9 cellular contexts compared by ENCODE assay signal in genomic region chr19:12840091-12841079, GRCh38. TPM values are rescaled to one million over a fixed set of nuclear protein-coding genes. Genes with fewer than 3 reads are reported as not detected.
A peak's percentile ranks its signal among the peaks of the same experiment; 100 is the strongest.
DNase-seq lines count a peak whose midpoint lies in the region; ATAC-seq and TF ChIP-seq lines count a peak whose summit lies in the region.
"Had no signal": no experiment of that assay in that cellular context is flagged by ENCODE, and none has a peak within 500 bp of the region (broad histone marks: within the 10 kb centered on the region; RNA-seq: fewer than 3 reads in every experiment).

No MANE protein-coding gene starts in this region.

- H3K27me3 ChIP-seq in CD4-positive, alpha-beta T cell (ENCODE audit: control insufficient read depth, insufficient read depth, low read length), result peaks cover 87% of the 10 kb centered on the region

- CTCF ChIA-PET in CD4-positive, alpha-beta T cell (lab: Charles Lee), result no interaction called here
- CTCF ChIA-PET in HEK293T (lab: Yijun Ruan, JAX), result no interaction called here

- peak overlapping the region; percentile 13 for H3K4me3 Mint-ChIP-seq in CD4-positive, alpha-beta T cell
- peak overlapping the region; percentile 41 for H3K4me3 Mint-ChIP-seq in dendritic cell treated with granulocyte-macrophage colony-stimulating factor and Interleukin-4, amounts not matched to agents 40 ng/mL and 50 ng/mL, for 4 days
- H3K4me3 Mint-ChIP-seq in memory B cell, result no peak overlapping the region

- H3K27me3 Mint-ChIP-seq in CD4-positive, alpha-beta T cell, result peaks cover 82% of the 10 kb centered on the region
- peaks cover 82% of the 10 kb centered on the region for H3K27me3 Mint-ChIP-seq in dendritic cell treated with granulocyte-macrophage colony-stimulating factor and Interleukin-4, amounts not matched to agents 40 ng/mL and 50 ng/mL, for 4 days
- H3K27me3 Mint-ChIP-seq in memory B cell, result peaks cover 47% of the 10 kb centered on the region

- H3K9me3 Mint-ChIP-seq in CD4-positive, alpha-beta T cell, result no peaks in the 10 kb centered on the region
- no peaks in the 10 kb centered on the region for H3K9me3 Mint-ChIP-seq in dendritic cell treated with granulocyte-macrophage colony-stimulating factor and Interleukin-4, amounts not matched to agents 40 ng/mL and 50 ng/mL, for 4 days
- no peaks in the 10 kb centered on the region for H3K9me3 Mint-ChIP-seq in memory B cell

- intact Hi-C loops in CD4-positive, alpha-beta T cell (cut with DNase I, micrococcal nuclease), result no loop called here
- intact Hi-C loops in dendritic cell treated with granulocyte-macrophage colony-stimulating factor and Interleukin-4, amounts not matched to agents 40 ng/mL and 50 ng/mL, for 4 days (cut with micrococcal nuclease), result no loop called here

- peaks cover 37% of the 10 kb centered on the region for H3K4me1 Mint-ChIP-seq in CD4-positive, alpha-beta T cell (ENCODE audit: low read depth)
- H3K4me1 Mint-ChIP-seq in dendritic cell treated with granulocyte-macrophage colony-stimulating factor and Interleukin-4, amounts not matched to agents 40 ng/mL and 50 ng/mL, for 4 days (ENCODE audit: low read depth), result peaks cover 38% of the 10 kb centered on the region
- peaks cover 18% of the 10 kb centered on the region for H3K4me1 Mint-ChIP-seq in memory B cell

- POLR2A ChIA-PET in CD4-positive, alpha-beta T cell (lab: Charles Lee), result no interaction called here
- POLR2A ChIA-PET in HEK293T (lab: Yijun Ruan, JAX), result no interaction called here

- no peak for TF ChIP-seq CTCF in CD4-positive, alpha-beta T cell (IDR thresholded peaks at IDR 0.05)

- H3K27ac Mint-ChIP-seq in CD4-positive, alpha-beta T cell, result no peak overlapping the region
- H3K27ac Mint-ChIP-seq in dendritic cell treated with granulocyte-macrophage colony-stimulating factor and Interleukin-4, amounts not matched to agents 40 ng/mL and 50 ng/mL, for 4 days, result no peak overlapping the region
- H3K27ac Mint-ChIP-seq in memory B cell, result no peak overlapping the region

- no peak overlapping the region for H3K27ac ChIP-seq in CD4-positive, alpha-beta T cell (ENCODE audit: low read depth, low read length)
- H3K27ac ChIP-seq: skin epidermis had no signal

- no peaks in the 10 kb centered on the region for H3K36me3 Mint-ChIP-seq in CD4-positive, alpha-beta T cell (ENCODE audit: low read depth)
- H3K36me3 Mint-ChIP-seq in dendritic cell treated with granulocyte-macrophage colony-stimulating factor and Interleukin-4, amounts not matched to agents 40 ng/mL and 50 ng/mL, for 4 days (ENCODE audit: low read depth), result no peaks in the 10 kb centered on the region
- H3K36me3 Mint-ChIP-seq in memory B cell, result peaks cover 3% of the 10 kb centered on the region

- H3K9me3 ChIP-seq in CD4-positive, alpha-beta T cell (ENCODE audit: control insufficient read depth, low read length), result no peaks in the 10 kb centered on the region

- peak; percentile 35 for ATAC-seq in CD4-positive, alpha-beta T cell (ENCODE audit: poor library complexity)
- ATAC-seq in SK-N-SH treated with all-trans-retinoic acid at 6 μM for 48 hours (peak; percentile 58), memory B cell (ENCODE audit: low read depth) (peak; percentile 10), GM19397 (IDR thresholded peaks at IDR 0.05; ENCODE audit: unreplicated experiment) (no peak), HG03460 (IDR thresholded peaks at IDR 0.05; ENCODE audit: unreplicated experiment) (no peak), HG02840 (IDR thresholded peaks at IDR 0.05; ENCODE audit: low FRiP score, unreplicated experiment) (no peak)

- DNase-seq in CD4-positive, alpha-beta T cell, result peak in 2 of 10 experiments; percentile 14 to 22
- DNase-seq in HEK293T (ENCODE audit: extremely low spot score) (peak; percentile 95), memory B cell (ENCODE audit: low spot score in 2 of 2) (peak in 1 of 2 donors; percentile 39)

TF ChIP-seq in HEK293T, 16 proteins besides CTCF, POLR2A, EP300 and RAD21:
- TF ChIP-seq FOXM1 (IDR thresholded peaks at IDR 0.05; ENCODE audit: borderline replicate concordance), result no peak
- no peak for TF ChIP-seq TARDBP (IDR thresholded peaks at IDR 0.05)
- TF ChIP-seq HDGF (IDR thresholded peaks at IDR 0.05; ENCODE audit: borderline replicate concordance), result peak; percentile 54; the same call in 1 of the 2 replicates
- no peak for TF ChIP-seq FOXK2 (IDR thresholded peaks at IDR 0.05)
TF ChIP-seq in HEK293T: peak in this region for 1.

TF ChIP-seq in SK-N-SH treated with all-trans-retinoic acid at 6 μM for 48 hours, 23 proteins besides CTCF, POLR2A, EP300 and RAD21:
- TF ChIP-seq ZNF565 (CRISPR knock-in tag; conservative IDR thresholded peaks at IDR 0.05; ENCODE audit: low read depth) (no peak), ZFP30 (CRISPR knock-in tag; IDR thresholded peaks at IDR 0.05) (no peak)
TF ChIP-seq in SK-N-SH treated with all-trans-retinoic acid at 6 μM for 48 hours: peak in this region for 0.

RNA-seq across cellular contexts. Expression of gene MAST1, which starts 2.1 kb away (rescaled TPM):
- total RNA-seq in CD4-positive, alpha-beta T cell, result under 1 TPM; 0.22 to 0.60 TPM

RNA-seq across cellular contexts. Expression of gene RTBDN, which starts 6.0 kb away (rescaled TPM):
- total RNA-seq in CD4-positive, alpha-beta T cell, result not detected

RNA-seq across cellular contexts. Expression of gene RNASEH2A, which starts 34.0 kb away (rescaled TPM):
- total RNA-seq in CD4-positive, alpha-beta T cell, result 1 to 10 TPM; 1.5 to 2.7 TPM

RNA-seq across cellular contexts. Expression of gene THSD8, which starts 38.5 kb away (rescaled TPM):
- 1 to 10 TPM in 1 of 2 experiments, not detected in 1; 1.3 TPM for total RNA-seq in CD4-positive, alpha-beta T cell

RNA-seq across cellular contexts. Expression of gene PRDX2, which starts 38.8 kb away (rescaled TPM):
- total RNA-seq in CD4-positive, alpha-beta T cell, result 10 to 100 TPM; 59.7 to 65.9 TPM

Comparison
In these comparisons a context has a peak if more than half of its experiments do, and no peak if none do; other contexts are left out.
1. ATAC-seq: peak in CD4-positive, alpha-beta T cell (single experiment), SK-N-SH treated with all-trans-retinoic acid at 6 μM for 48 hours (single experiment) and memory B cell (single experiment); none in GM19397 (single experiment), HG03460 (single experiment) and HG02840 (single experiment).